ENCODE assay signal across 1 cellular context in genomic region chr1:57279909-57280666, GRCh38.
TF ChIP-seq lines count a peak whose summit lies in the region.

No MANE protein-coding gene starts in this region.

TF ChIP-seq in HepG2, 621 proteins besides CTCF, POLR2A, EP300 and RAD21 (continued from another document and continues in another):
- TF ChIP-seq, protein P1, sequence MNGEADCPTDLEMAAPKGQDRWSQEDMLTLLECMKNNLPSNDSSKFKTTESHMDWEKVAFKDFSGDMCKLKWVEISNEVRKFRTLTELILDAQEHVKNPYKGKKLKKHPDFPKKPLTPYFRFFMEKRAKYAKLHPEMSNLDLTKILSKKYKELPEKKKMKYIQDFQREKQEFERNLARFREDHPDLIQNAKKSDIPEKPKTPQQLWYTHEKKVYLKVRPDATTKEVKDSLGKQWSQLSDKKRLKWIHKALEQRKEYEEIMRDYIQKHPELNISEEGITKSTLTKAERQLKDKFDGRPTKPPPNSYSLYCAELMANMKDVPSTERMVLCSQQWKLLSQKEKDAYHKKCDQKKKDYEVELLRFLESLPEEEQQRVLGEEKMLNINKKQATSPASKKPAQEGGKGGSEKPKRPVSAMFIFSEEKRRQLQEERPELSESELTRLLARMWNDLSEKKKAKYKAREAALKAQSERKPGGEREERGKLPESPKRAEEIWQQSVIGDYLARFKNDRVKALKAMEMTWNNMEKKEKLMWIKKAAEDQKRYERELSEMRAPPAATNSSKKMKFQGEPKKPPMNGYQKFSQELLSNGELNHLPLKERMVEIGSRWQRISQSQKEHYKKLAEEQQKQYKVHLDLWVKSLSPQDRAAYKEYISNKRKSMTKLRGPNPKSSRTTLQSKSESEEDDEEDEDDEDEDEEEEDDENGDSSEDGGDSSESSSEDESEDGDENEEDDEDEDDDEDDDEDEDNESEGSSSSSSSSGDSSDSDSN (CRISPR knock-in tag; IDR thresholded peaks at IDR 0.05): peak; percentile 49; the same call in 1 of the 2 replicates
- TF ChIP-seq KLF16 (CRISPR knock-in tag; IDR thresholded peaks at IDR 0.05) (peak in 1 of 2 experiments; percentile 98; a peak in 2 of 4 replicates), ZBTB7A (CRISPR knock-in tag; IDR thresholded peaks at IDR 0.05) (peak; percentile 52; the same call in 1 of the 2 replicates), ZNF430 (CRISPR knock-in tag; IDR thresholded peaks at IDR 0.05) (peak; percentile 85), SP140L (CRISPR knock-in tag; IDR thresholded peaks at IDR 0.05; ENCODE audit: borderline replicate concordance) (0 out of 2 replicates have a peak, but pooled peaks have one; percentile 80), ZNF709 (CRISPR knock-in tag; IDR thresholded peaks at IDR 0.05) (peak; percentile 38; the same call in 1 of the 2 replicates), ZKSCAN1 (IDR thresholded peaks at IDR 0.05; ENCODE audit: low read length) (no peak), HOXA7 (CRISPR knock-in tag; IDR thresholded peaks at IDR 0.05) (no peak), KLF6 (CRISPR knock-in tag; IDR thresholded peaks at IDR 0.05) (peak; percentile 95), ZFY (CRISPR knock-in tag; IDR thresholded peaks at IDR 0.05) (peak; percentile 41; the same call in 1 of the 2 replicates), NKX3-1 (CRISPR knock-in tag; IDR thresholded peaks at IDR 0.05) (peak; percentile 71; the same call in 1 of the 2 replicates), CCDC6 (CRISPR knock-in tag; IDR thresholded peaks at IDR 0.05) (peak; percentile 91), ZNF564 (CRISPR knock-in tag; IDR thresholded peaks at IDR 0.05) (peak; percentile 74; the same call in 1 of the 2 replicates), MAF1 (CRISPR knock-in tag; IDR thresholded peaks at IDR 0.05; ENCODE audit: borderline replicate concordance) (no peak), AGO2 (optimal IDR thresholded peaks at IDR 0.05; ENCODE audit: low read depth, low read length) (no peak), CCAR2 (optimal IDR thresholded peaks at IDR 0.05; ENCODE audit: low read depth, low read length) (peak; percentile 55), ELF1 (CRISPR knock-in tag; IDR thresholded peaks at IDR 0.05) (peak; percentile 74), ZNF251 (CRISPR knock-in tag; IDR thresholded peaks at IDR 0.05) (no peak), ZNF550 (CRISPR knock-in tag; IDR thresholded peaks at IDR 0.05; ENCODE audit: borderline replicate concordance) (no peak), ZNF546 (CRISPR knock-in tag; conservative IDR thresholded peaks at IDR 0.05) (no peak), MAFG (CRISPR knock-in tag; IDR thresholded peaks at IDR 0.05) (peak; percentile 76; the same call in 1 of the 2 replicates), NFATC3 (CRISPR knock-in tag; IDR thresholded peaks at IDR 0.05) (no peak), FOSL1 (CRISPR knock-in tag; IDR thresholded peaks at IDR 0.05; ENCODE audit: borderline replicate concordance) (peak; percentile 98), ZBTB20 (CRISPR knock-in tag; IDR thresholded peaks at IDR 0.05; ENCODE audit: borderline replicate concordance, low read depth) (peak; percentile 98), NFYB (CRISPR knock-in tag; IDR thresholded peaks at IDR 0.05) (peak; percentile 40; the same call in 1 of the 2 replicates), NFYC (CRISPR knock-in tag; IDR thresholded peaks at IDR 0.05) (peak; percentile 49; the same call in 1 of the 2 replicates), ZBTB1 (CRISPR knock-in tag; IDR thresholded peaks at IDR 0.05; ENCODE audit: borderline replicate concordance) (no peak), ZKSCAN5 (CRISPR knock-in tag; IDR thresholded peaks at IDR 0.05) (no peak), HIC2 (CRISPR knock-in tag; IDR thresholded peaks at IDR 0.05; ENCODE audit: low read depth) (no peak), ZNF672 (CRISPR knock-in tag; IDR thresholded peaks at IDR 0.05) (no peak), ZC3H4 (CRISPR knock-in tag; IDR thresholded peaks at IDR 0.05; ENCODE audit: borderline replicate concordance) (no peak), AKNA (CRISPR knock-in tag; IDR thresholded peaks at IDR 0.05; ENCODE audit: borderline replicate concordance) (no peak), SYNCRIP (IDR thresholded peaks at IDR 0.05; ENCODE audit: insufficient read depth, low read depth, low read length) (no peak), ZNF558 (CRISPR knock-in tag; IDR thresholded peaks at IDR 0.05; ENCODE audit: borderline replicate concordance) (no peak), ZNF800 (CRISPR knock-in tag; IDR thresholded peaks at IDR 0.05) (peak; percentile 54; the same call in 1 of the 2 replicates)
- TF ChIP-seq, protein P2, sequence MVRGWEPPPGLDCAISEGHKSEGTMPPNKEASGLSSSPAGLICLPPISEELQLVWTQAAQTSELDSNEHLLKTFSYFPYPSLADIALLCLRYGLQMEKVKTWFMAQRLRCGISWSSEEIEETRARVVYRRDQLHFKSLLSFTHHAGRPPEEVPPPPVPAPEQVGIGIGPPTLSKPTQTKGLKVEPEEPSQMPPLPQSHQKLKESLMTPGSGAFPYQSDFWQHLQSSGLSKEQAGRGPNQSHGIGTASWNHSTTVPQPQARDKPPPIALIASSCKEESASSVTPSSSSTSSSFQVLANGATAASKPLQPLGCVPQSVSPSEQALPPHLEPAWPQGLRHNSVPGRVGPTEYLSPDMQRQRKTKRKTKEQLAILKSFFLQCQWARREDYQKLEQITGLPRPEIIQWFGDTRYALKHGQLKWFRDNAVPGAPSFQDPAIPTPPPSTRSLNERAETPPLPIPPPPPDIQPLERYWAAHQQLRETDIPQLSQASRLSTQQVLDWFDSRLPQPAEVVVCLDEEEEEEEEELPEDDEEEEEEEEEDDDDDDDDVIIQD (CRISPR knock-in tag; IDR thresholded peaks at IDR 0.05; ENCODE audit: low read depth): peak; percentile 91
- TF ChIP-seq, protein P3, sequence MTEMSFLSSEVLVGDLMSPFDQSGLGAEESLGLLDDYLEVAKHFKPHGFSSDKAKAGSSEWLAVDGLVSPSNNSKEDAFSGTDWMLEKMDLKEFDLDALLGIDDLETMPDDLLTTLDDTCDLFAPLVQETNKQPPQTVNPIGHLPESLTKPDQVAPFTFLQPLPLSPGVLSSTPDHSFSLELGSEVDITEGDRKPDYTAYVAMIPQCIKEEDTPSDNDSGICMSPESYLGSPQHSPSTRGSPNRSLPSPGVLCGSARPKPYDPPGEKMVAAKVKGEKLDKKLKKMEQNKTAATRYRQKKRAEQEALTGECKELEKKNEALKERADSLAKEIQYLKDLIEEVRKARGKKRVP (CRISPR knock-in tag; IDR thresholded peaks at IDR 0.05): peak in 1 of 2 experiments; percentile 91; a peak in 2 of 4 replicates
- TF ChIP-seq, protein P4, sequence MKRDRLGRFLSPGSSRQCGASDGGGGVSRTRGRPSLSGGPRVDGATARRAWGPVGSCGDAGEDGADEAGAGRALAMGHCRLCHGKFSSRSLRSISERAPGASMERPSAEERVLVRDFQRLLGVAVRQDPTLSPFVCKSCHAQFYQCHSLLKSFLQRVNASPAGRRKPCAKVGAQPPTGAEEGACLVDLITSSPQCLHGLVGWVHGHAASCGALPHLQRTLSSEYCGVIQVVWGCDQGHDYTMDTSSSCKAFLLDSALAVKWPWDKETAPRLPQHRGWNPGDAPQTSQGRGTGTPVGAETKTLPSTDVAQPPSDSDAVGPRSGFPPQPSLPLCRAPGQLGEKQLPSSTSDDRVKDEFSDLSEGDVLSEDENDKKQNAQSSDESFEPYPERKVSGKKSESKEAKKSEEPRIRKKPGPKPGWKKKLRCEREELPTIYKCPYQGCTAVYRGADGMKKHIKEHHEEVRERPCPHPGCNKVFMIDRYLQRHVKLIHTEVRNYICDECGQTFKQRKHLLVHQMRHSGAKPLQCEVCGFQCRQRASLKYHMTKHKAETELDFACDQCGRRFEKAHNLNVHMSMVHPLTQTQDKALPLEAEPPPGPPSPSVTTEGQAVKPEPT (CRISPR knock-in tag; IDR thresholded peaks at IDR 0.05; ENCODE audit: low read depth): no peak
- TF ChIP-seq, protein P5, sequence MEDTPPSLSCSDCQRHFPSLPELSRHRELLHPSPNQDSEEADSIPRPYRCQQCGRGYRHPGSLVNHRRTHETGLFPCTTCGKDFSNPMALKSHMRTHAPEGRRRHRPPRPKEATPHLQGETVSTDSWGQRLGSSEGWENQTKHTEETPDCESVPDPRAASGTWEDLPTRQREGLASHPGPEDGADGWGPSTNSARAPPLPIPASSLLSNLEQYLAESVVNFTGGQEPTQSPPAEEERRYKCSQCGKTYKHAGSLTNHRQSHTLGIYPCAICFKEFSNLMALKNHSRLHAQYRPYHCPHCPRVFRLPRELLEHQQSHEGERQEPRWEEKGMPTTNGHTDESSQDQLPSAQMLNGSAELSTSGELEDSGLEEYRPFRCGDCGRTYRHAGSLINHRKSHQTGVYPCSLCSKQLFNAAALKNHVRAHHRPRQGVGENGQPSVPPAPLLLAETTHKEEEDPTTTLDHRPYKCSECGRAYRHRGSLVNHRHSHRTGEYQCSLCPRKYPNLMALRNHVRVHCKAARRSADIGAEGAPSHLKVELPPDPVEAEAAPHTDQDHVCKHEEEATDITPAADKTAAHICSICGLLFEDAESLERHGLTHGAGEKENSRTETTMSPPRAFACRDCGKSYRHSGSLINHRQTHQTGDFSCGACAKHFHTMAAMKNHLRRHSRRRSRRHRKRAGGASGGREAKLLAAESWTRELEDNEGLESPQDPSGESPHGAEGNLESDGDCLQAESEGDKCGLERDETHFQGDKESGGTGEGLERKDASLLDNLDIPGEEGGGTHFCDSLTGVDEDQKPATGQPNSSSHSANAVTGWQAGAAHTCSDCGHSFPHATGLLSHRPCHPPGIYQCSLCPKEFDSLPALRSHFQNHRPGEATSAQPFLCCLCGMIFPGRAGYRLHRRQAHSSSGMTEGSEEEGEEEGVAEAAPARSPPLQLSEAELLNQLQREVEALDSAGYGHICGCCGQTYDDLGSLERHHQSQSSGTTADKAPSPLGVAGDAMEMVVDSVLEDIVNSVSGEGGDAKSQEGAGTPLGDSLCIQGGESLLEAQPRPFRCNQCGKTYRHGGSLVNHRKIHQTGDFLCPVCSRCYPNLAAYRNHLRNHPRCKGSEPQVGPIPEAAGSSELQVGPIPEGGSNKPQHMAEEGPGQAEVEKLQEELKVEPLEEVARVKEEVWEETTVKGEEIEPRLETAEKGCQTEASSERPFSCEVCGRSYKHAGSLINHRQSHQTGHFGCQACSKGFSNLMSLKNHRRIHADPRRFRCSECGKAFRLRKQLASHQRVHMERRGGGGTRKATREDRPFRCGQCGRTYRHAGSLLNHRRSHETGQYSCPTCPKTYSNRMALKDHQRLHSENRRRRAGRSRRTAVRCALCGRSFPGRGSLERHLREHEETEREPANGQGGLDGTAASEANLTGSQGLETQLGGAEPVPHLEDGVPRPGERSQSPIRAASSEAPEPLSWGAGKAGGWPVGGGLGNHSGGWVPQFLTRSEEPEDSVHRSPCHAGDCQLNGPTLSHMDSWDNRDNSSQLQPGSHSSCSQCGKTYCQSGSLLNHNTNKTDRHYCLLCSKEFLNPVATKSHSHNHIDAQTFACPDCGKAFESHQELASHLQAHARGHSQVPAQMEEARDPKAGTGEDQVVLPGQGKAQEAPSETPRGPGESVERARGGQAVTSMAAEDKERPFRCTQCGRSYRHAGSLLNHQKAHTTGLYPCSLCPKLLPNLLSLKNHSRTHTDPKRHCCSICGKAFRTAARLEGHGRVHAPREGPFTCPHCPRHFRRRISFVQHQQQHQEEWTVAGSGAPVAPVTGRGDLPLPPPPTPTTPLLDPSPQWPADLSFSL (CRISPR knock-in tag; IDR thresholded peaks at IDR 0.05): peak; percentile 88
